8 cellular contexts compared by ENCODE assay signal in genomic region chr13:30463820-30464495, GRCh38.
DNase-seq lines count a peak whose midpoint lies in the region; ATAC-seq and TF ChIP-seq lines count a peak whose summit lies in the region.

No MANE protein-coding gene starts in this region.

- H3K4me3 ChIP-seq in astrocyte of the spinal cord (ENCODE audit: low read depth, low read length) (peak overlapping the region; percentile 67), iPS-18c (ENCODE audit: insufficient read depth, low read depth, low read length) (peak overlapping the region; percentile 81), skin epidermis (peak overlapping the region; percentile 43 to 88 (median 69))

- peak overlapping the region; percentile 98 for H3K27ac ChIP-seq in C4-2B
- peak overlapping the region; percentile 92 to 100 (median 98) for H3K27ac ChIP-seq in skin epidermis

- in situ Hi-C loops in astrocyte of the spinal cord (cut with HindIII; ENCODE audit: low sequenced_read_pairs), result no loop called here

- DNase-seq in T1000 (lab: John Stamatoyannopoulos, UW) (peak; percentile 24), astrocyte of the spinal cord (ENCODE audit: low read depth, low spot score) (peak; percentile 68), cerebellar nuclear complex (lab: John Stamatoyannopoulos, UW) (no peak)

- no peaks in the 10 kb centered on the region for H3K9me3 ChIP-seq in iPS-18c (ENCODE audit: control insufficient read depth, insufficient read depth, low read length)

- no peak for TF ChIP-seq CTCF in C4-2B (conservative IDR thresholded peaks at IDR 0.05)
- TF ChIP-seq CTCF in astrocyte of the spinal cord (IDR thresholded peaks at IDR 0.05; ENCODE audit: low read depth, low read length), result no peak

- ATAC-seq in GM19324 (IDR thresholded peaks at IDR 0.05; ENCODE audit: low FRiP score, unreplicated experiment) (peak; percentile 50), HG03521 (IDR thresholded peaks at IDR 0.05; ENCODE audit: unreplicated experiment) (peak; percentile 28)

Comparison
In these comparisons a context has a peak if more than half of its experiments do, and no peak if none do; other contexts are left out.
1. DNase-seq: peak in T1000 (single experiment) and astrocyte of the spinal cord (single experiment); none in cerebellar nuclear complex (0 of 2).
2. Peak in every context shown above with its lines, with median percentiles within 50 percentile points of each other: H3K4me3 ChIP-seq.